10 cellular contexts compared by ENCODE assay signal in the genomic region with DNA sequence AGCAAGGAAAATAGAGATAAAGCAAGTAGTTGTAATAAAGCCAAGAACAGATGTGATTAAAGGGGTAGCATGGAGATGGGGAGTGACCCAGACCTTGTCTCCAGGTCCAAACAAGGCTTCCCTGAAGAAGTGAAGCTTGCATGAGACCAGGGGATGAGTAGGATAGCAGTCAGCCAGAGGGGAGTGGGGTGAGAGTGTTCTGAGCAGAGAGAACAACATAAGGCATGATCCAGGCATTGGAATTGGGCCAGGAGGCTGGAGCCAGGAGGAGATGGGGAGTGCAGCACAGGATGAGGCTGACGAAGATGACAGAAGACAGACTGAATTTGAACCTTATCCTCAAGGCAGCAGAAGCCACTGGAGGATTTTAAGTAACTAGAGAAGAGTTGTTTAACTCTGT. TPM values are rescaled to one million over a fixed set of nuclear protein-coding genes. Genes with fewer than 3 reads are reported as not detected.
DNase-seq lines count a peak whose midpoint lies in the region; ATAC-seq and TF ChIP-seq lines count a peak whose summit lies in the region.
"Had no signal": no experiment of that assay in that cellular context is flagged by ENCODE, and none has a peak within 500 bp of the region (broad histone marks: within the 10 kb centered on the region; RNA-seq: fewer than 3 reads in every experiment).

No MANE protein-coding gene starts in this region.

- no peak for TF ChIP-seq POLR2A in gastrocnemius medialis (IDR thresholded peaks at IDR 0.05)

- in situ Hi-C loops in gastrocnemius medialis (cut with MboI; ENCODE audit: low sequenced_read_pairs in 4 of 4): no loop called here

- intact Hi-C loops in head of caudate nucleus (cut with DNase I): no loop called here
- intact Hi-C loops in gastrocnemius medialis (cut with DNase I; ENCODE audit: low total_unique reads): no loop called here

- no peak for ATAC-seq in gastrocnemius medialis
- ATAC-seq in HG03520 (IDR thresholded peaks at IDR 0.05; ENCODE audit: unreplicated experiment): no peak
- no peak for ATAC-seq in GM18498 (IDR thresholded peaks at IDR 0.05; ENCODE audit: unreplicated experiment)

- H3K4me1 ChIP-seq in adipocyte (ENCODE audit: control insufficient read depth, insufficient read depth, low read length) (peaks cover 17% of the 10 kb centered on the region), gastrocnemius medialis (no peaks in the 10 kb centered on the region)

- H3K4me3 ChIP-seq in adipocyte (ENCODE audit: low read length) (no peak overlapping the region), gastrocnemius medialis (no peak overlapping the region)
- H3K4me3 ChIP-seq: SK-N-MC had no signal

- H3K9me3 ChIP-seq in adipocyte (ENCODE audit: control insufficient read depth, low read length): no peaks in the 10 kb centered on the region
- H3K9me3 ChIP-seq in gastrocnemius medialis: no peaks in the 10 kb centered on the region

- H3K27me3 ChIP-seq in adipocyte (replicated peaks; ENCODE audit: control insufficient read depth, insufficient read depth, low read length) (no peaks in the 10 kb centered on the region), gastrocnemius medialis (no peaks in the 10 kb centered on the region)

- H3K36me3 ChIP-seq in adipocyte (ENCODE audit: control insufficient read depth, insufficient read depth, low read length, severe bottlenecking) (no peaks in the 10 kb centered on the region), gastrocnemius medialis (no peaks in the 10 kb centered on the region)

- TF ChIP-seq CTCF in gastrocnemius medialis (IDR thresholded peaks at IDR 0.05 in 4 of 5, conservative IDR thresholded peaks at IDR 0.05 in 1 of 5): no peak

- peak; percentile 82 for DNase-seq in HCEC 1CT
- peak; percentile 65 for DNase-seq in adipocyte (ENCODE audit: low read depth)
- DNase-seq in head of caudate nucleus: peak in 39 of 42 donors; percentile 20 to 90 (median 69)
- no peak for DNase-seq in gastrocnemius medialis
- DNase-seq in DMS53 (lab: John Stamatoyannopoulos, UW): no peak
- no peak for DNase-seq in dermis blood vessel endothelial cell
- DNase-seq: GF-D8 had no signal

- H3K9ac ChIP-seq in adipocyte (ENCODE audit: low read length): no peak overlapping the region

- H3K27ac ChIP-seq in gastrocnemius medialis: peak overlapping the region in 3 of 4 donors; percentile 19 to 29 (median 24)
- H3K27ac ChIP-seq: SK-N-MC had no signal

RNA-seq across cellular contexts. Expression of a gene that starts 7.2 kb away (rescaled TPM):
- total RNA-seq in gastrocnemius medialis (1 to 10 TPM; 1.0 to 4.8 (median 2.4) TPM), dermis blood vessel endothelial cell (22.3 and 32.8 TPM in 2 replicates)

RNA-seq across cellular contexts. Expression of a gene that starts 21.2 kb away (rescaled TPM):
- total RNA-seq in gastrocnemius medialis (10 to 100 TPM in 2 of 4 donors, 1 to 10 TPM in 2; 5.8 to 16.1 (median 10.6) TPM), dermis blood vessel endothelial cell (24.2 and 33.4 TPM in 2 replicates)

Comparison
In these comparisons a context has a peak if more than half of its experiments do, and no peak if none do; other contexts are left out.
1. DNase-seq: peak in HCEC 1CT (single experiment), adipocyte (single experiment) and head of caudate nucleus (39 of 42); none in gastrocnemius medialis (0 of 2), DMS53 (single experiment) and dermis blood vessel endothelial cell (single experiment).